9 cellular contexts compared by ENCODE assay signal in the genomic region with DNA sequence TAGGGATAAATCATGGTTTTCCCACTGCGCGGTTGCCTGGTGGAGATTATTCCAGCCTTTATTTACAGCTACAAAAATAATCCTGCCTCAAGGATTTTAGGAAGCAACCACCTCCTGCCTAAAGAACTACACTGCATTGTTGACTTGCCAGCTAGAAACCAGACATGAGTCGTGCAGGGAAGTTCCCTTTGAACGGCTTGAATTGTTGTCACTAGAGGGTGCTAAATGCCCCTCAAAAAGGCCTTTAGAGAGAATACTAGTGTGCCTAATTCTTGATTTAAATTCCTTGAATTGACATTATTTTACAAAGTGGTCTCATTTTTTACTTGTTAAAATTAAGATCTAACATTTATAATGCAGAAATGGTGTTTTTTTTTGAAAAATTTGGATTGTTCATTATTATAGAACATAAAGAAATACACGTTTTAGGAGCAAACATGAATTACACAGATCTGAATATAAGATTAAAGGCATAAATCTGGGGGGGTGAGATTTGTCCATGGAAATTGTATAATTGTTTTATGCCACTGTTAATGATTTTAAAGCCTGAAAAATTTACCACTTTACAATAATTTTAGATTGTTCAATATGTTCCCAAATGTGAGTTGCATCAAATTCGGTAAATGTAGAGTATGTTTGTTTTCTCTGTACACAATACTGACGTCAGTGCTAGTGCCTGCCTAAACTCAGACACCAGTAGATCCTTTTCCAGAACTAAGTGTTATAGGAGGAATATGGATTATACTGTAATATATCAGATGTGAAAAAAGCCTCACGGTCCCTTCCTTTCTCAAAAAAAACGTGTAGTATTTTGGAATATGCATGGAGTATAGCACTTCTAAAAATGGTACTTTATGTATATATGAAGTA. TPM values are rescaled to one million over a fixed set of nuclear protein-coding genes. Genes with fewer than 3 reads are reported as not detected.
DNase-seq lines count a peak whose midpoint lies in the region; ATAC-seq, FAIRE-seq and TF ChIP-seq lines count a peak whose summit lies in the region.
"Had no signal": no experiment of that assay in that cellular context is flagged by ENCODE, and none has a peak within 500 bp of the region (broad histone marks: within the 10 kb centered on the region; RNA-seq: fewer than 3 reads in every experiment).

No MANE protein-coding gene starts in this region.

- TF ChIP-seq CTCF in D721Med (IDR thresholded peaks at IDR 0.05; ENCODE audit: insufficient read depth, missing control alignments): peak; percentile 74
- peak; percentile 75 for TF ChIP-seq CTCF in thoracic aorta (IDR thresholded peaks at IDR 0.05)

- no peaks in the 10 kb centered on the region for H3K9me3 ChIP-seq in thoracic aorta

- ATAC-seq in thoracic aorta (ENCODE audit: insufficient number of reproducible peaks, low FRiP score, low read depth): no peak
- ATAC-seq in GM19324 (IDR thresholded peaks at IDR 0.05; ENCODE audit: low FRiP score, unreplicated experiment): no peak
- ATAC-seq in HG02798 (IDR thresholded peaks at IDR 0.05; ENCODE audit: poor library complexity, unreplicated experiment): no peak

- H3K27ac ChIP-seq in thoracic aorta: peak overlapping the region; percentile 86 to 87

- H3K4me1 ChIP-seq in thoracic aorta (ENCODE audit: control insufficient read depth in 1 of 2, low read depth in 2 of 2): peaks cover 9 to 53% of the 10 kb centered on the region in 2 donors

- H3K36me3 ChIP-seq in thoracic aorta: no peaks in the 10 kb centered on the region

- peak overlapping the region; percentile 70 for H3K4me3 ChIP-seq in thoracic aorta

- DNase-seq in D721Med (ENCODE audit: insufficient read length, low spot score) (no peak), HUDEP-2 (lab: John Stamatoyannopoulos, UW; ENCODE audit: unreplicated experiment in 76 of 76) (peak in 39 of 76 experiments; percentile 7 to 67 (median 30)), NCI-H82 treated with DMSO at 0.1 percent for 48 hours (lab: John Stamatoyannopoulos, UW; ENCODE audit: unreplicated experiment) (peak; percentile 24), brain pericyte (ENCODE audit: low read depth, low spot score) (peak; percentile 42), islet precursor cell (peak; percentile 65), thoracic aorta (ENCODE audit: low spot score) (no peak)
- DNase-seq: activated B cell treated with CpG ODN at 0.5 μM for 24 hours had no signal

- FAIRE-seq in D721Med (lab: Jason Lieb, UNC): no peak

- H3K27me3 ChIP-seq in thoracic aorta (replicated peaks; ENCODE audit: insufficient read depth): no peaks in the 10 kb centered on the region

RNA-seq across cellular contexts. Expression of a gene that starts 7.6 kb away (rescaled TPM):
- total RNA-seq in thoracic aorta: 100 to 1,000 TPM in 1 of 2 donors, 10 to 100 TPM in 1; 40.2 to 177 TPM
- total RNA-seq: activated B cell treated with CpG ODN at 0.5 μM for 24 hours had no signal

Comparison
In these comparisons a context has a peak if more than half of its experiments do, and no peak if none do; other contexts are left out.
1. DNase-seq: peak in HUDEP-2 (39 of 76), NCI-H82 treated with DMSO at 0.1 percent for 48 hours (single experiment), brain pericyte (single experiment) and islet precursor cell (single experiment); none in D721Med (single experiment) and thoracic aorta (single experiment).